ENCODE assay signal across 8 cellular contexts in genomic region chr17:33910200-33910857, GRCh38.
"Had no signal": no experiment of that assay in that cellular context is flagged by ENCODE, and none has a peak within 500 bp of the region (broad histone marks: within the 10 kb centered on the region; RNA-seq: fewer than 3 reads in every experiment).

No MANE protein-coding gene starts in this region.

- H3K27ac Mint-ChIP-seq: H9 had no signal

- H3K4me1 Mint-ChIP-seq: H9 had no signal

- H3K4me3 ChIP-seq: GM23248 had no signal

- H3K4me2 ChIP-seq: KMS-11 had no signal

- DNase-seq: GM23248, GOT3, H9, HCEC 1CT, IMR-90, KBM-7 had no signal

- H3K9ac ChIP-seq: GM23248, KMS-11 had no signal

- H3K27ac ChIP-seq: GM23248, KMS-11 had no signal

- H3K9me3 Mint-ChIP-seq: H9 had no signal

- H3K4me3 Mint-ChIP-seq: H9 had no signal

- FAIRE-seq: HTR-8/SVneo had no signal
